In the genomic region with DNA sequence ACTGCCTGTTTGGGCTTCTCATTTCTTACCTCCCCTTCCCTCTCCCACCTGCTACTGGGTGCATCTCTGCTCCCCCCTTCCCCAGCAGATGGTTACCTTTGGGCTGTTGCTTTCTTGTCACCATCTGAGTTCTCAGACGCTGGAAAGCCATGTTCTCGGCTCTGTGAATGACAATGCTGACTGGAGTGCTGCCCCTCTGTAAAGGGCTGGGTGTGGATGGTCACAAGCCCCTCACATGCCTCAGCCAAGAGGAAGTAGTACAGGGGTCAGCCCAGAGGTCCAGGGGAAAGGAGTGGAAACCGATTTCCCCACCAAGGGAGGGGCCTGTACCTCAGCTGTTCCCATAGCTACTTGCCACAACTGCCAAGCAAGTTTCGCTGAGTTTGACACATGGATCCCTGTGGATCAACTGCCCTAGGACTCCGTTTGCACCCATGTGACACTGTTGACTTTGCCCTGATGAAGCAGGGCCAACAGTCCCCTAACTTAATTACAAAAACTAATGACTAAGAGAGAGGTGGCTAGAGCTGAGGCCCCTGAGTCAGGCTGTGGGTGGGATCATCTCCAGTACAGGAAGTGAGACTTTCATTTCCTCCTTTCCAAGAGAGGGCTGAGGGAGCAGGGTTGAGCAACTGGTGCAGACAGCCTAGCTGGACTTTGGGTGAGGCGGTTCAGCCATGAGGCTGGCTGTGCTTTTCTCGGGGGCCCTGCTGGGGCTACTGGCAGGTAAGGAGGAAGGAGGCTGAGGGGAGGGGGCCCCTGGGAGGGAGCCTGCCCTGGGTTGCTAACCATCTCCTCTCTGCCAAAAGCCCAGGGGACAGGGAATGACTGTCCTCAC, we compare ENCODE assay signal across 1 cellular context.
A peak's percentile ranks its signal among the peaks of the same experiment; 100 is the strongest.
TF ChIP-seq lines count a peak whose summit lies in the region.

TSS of gene CD68 (plus strand) at position 638 of the 838 bp plus-strand sequence. CDS start at position 678, 40 bp downstream.

TF ChIP-seq in WTC11, 78 proteins besides CTCF, POLR2A, EP300 and RAD21 (continued from another document and continues in another):
- TF ChIP-seq ZBTB43 (CRISPR knock-in tag; IDR thresholded peaks at IDR 0.05) (no peak; the same call in 1 of the 2 replicates), FOXK1 (CRISPR knock-in tag; IDR thresholded peaks at IDR 0.05) (peak; percentile 71; the same call in 1 of the 2 replicates), ESRRA (CRISPR knock-in tag; IDR thresholded peaks at IDR 0.05; ENCODE audit: borderline replicate concordance) (peak; percentile 82; the same call in 1 of the 2 replicates), HMGXB4 (CRISPR knock-in tag; IDR thresholded peaks at IDR 0.05) (0 out of 2 replicates have a peak, but pooled peaks have one; percentile 3), GRHL2 (CRISPR knock-in tag; IDR thresholded peaks at IDR 0.05; ENCODE audit: insufficient replicate concordance, severe bottlenecking) (no peak), USF2 (CRISPR knock-in tag; IDR thresholded peaks at IDR 0.05) (peak; percentile 61), ERG (CRISPR knock-in tag; IDR thresholded peaks at IDR 0.05) (peak; percentile 96), NR1H2 (CRISPR knock-in tag; IDR thresholded peaks at IDR 0.05) (no peak), IRF2 (CRISPR knock-in tag; IDR thresholded peaks at IDR 0.05; ENCODE audit: borderline replicate concordance, low read depth) (no peak), CBFB (CRISPR knock-in tag; IDR thresholded peaks at IDR 0.05; ENCODE audit: low read depth) (peak; percentile 72; the same call in 1 of the 2 replicates), RELA (CRISPR knock-in tag; IDR thresholded peaks at IDR 0.05; ENCODE audit: borderline replicate concordance) (peak; percentile 87; the same call in 1 of the 2 replicates), ZNF121 (CRISPR knock-in tag; IDR thresholded peaks at IDR 0.05) (no peak), MYBL2 (CRISPR knock-in tag; IDR thresholded peaks at IDR 0.05) (no peak), HMGA2 (CRISPR knock-in tag; IDR thresholded peaks at IDR 0.05) (0 out of 2 replicates have a peak, but pooled peaks have one; percentile 6), PREB (CRISPR knock-in tag; IDR thresholded peaks at IDR 0.05; ENCODE audit: borderline replicate concordance) (peak; percentile 91), ZNF416 (CRISPR knock-in tag; IDR thresholded peaks at IDR 0.05) (peak; percentile 87), NFE2L1 (CRISPR knock-in tag; IDR thresholded peaks at IDR 0.05) (no peak), TCF7 (CRISPR knock-in tag; IDR thresholded peaks at IDR 0.05; ENCODE audit: low read depth) (no peak), NFYB (CRISPR knock-in tag; conservative IDR thresholded peaks at IDR 0.05; ENCODE audit: low read depth) (0 out of 2 replicates have a peak, but pooled peaks have one; percentile 12), ZSCAN18 (CRISPR knock-in tag; IDR thresholded peaks at IDR 0.05) (no peak), ZNF138 (CRISPR knock-in tag; conservative IDR thresholded peaks at IDR 0.05) (0 out of 2 replicates have a peak, but pooled peaks have one; percentile 42), RORB (CRISPR knock-in tag; IDR thresholded peaks at IDR 0.05) (no peak; the same call in 1 of the 2 replicates)
- TF ChIP-seq, protein P1, sequence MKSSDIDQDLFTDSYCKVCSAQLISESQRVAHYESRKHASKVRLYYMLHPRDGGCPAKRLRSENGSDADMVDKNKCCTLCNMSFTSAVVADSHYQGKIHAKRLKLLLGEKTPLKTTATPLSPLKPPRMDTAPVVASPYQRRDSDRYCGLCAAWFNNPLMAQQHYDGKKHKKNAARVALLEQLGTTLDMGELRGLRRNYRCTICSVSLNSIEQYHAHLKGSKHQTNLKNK (CRISPR knock-in tag; IDR thresholded peaks at IDR 0.05): peak; percentile 70
- TF ChIP-seq, protein P2, sequence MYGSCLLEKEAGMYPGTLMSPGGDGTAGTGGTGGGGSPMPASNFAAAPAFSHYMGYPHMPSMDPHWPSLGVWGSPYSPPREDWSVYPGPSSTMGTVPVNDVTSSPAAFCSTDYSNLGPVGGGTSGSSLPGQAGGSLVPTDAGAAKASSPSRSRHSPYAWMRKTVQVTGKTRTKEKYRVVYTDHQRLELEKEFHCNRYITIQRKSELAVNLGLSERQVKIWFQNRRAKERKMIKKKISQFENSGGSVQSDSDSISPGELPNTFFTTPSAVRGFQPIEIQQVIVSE (CRISPR knock-in tag; IDR thresholded peaks at IDR 0.05; ENCODE audit: borderline replicate concordance): 0 out of 2 replicates have a peak, but pooled peaks have one; percentile 55
- TF ChIP-seq, protein P3, sequence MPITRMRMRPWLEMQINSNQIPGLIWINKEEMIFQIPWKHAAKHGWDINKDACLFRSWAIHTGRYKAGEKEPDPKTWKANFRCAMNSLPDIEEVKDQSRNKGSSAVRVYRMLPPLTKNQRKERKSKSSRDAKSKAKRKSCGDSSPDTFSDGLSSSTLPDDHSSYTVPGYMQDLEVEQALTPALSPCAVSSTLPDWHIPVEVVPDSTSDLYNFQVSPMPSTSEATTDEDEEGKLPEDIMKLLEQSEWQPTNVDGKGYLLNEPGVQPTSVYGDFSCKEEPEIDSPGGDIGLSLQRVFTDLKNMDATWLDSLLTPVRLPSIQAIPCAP (CRISPR knock-in tag; IDR thresholded peaks at IDR 0.05): 0 out of 2 replicates have a peak, but pooled peaks have one; percentile 49
- TF ChIP-seq, protein P4, sequence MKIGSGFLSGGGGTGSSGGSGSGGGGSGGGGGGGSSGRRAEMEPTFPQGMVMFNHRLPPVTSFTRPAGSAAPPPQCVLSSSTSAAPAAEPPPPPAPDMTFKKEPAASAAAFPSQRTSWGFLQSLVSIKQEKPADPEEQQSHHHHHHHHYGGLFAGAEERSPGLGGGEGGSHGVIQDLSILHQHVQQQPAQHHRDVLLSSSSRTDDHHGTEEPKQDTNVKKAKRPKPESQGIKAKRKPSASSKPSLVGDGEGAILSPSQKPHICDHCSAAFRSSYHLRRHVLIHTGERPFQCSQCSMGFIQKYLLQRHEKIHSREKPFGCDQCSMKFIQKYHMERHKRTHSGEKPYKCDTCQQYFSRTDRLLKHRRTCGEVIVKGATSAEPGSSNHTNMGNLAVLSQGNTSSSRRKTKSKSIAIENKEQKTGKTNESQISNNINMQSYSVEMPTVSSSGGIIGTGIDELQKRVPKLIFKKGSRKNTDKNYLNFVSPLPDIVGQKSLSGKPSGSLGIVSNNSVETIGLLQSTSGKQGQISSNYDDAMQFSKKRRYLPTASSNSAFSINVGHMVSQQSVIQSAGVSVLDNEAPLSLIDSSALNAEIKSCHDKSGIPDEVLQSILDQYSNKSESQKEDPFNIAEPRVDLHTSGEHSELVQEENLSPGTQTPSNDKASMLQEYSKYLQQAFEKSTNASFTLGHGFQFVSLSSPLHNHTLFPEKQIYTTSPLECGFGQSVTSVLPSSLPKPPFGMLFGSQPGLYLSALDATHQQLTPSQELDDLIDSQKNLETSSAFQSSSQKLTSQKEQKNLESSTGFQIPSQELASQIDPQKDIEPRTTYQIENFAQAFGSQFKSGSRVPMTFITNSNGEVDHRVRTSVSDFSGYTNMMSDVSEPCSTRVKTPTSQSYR (CRISPR knock-in tag; IDR thresholded peaks at IDR 0.05): 0 out of 2 replicates have a peak, but pooled peaks have one; percentile 46
- TF ChIP-seq, protein P5, sequence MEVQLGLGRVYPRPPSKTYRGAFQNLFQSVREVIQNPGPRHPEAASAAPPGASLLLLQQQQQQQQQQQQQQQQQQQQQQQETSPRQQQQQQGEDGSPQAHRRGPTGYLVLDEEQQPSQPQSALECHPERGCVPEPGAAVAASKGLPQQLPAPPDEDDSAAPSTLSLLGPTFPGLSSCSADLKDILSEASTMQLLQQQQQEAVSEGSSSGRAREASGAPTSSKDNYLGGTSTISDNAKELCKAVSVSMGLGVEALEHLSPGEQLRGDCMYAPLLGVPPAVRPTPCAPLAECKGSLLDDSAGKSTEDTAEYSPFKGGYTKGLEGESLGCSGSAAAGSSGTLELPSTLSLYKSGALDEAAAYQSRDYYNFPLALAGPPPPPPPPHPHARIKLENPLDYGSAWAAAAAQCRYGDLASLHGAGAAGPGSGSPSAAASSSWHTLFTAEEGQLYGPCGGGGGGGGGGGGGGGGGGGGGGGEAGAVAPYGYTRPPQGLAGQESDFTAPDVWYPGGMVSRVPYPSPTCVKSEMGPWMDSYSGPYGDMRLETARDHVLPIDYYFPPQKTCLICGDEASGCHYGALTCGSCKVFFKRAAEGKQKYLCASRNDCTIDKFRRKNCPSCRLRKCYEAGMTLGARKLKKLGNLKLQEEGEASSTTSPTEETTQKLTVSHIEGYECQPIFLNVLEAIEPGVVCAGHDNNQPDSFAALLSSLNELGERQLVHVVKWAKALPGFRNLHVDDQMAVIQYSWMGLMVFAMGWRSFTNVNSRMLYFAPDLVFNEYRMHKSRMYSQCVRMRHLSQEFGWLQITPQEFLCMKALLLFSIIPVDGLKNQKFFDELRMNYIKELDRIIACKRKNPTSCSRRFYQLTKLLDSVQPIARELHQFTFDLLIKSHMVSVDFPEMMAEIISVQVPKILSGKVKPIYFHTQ (CRISPR knock-in tag; IDR thresholded peaks at IDR 0.05): peak; percentile 98
